ENCODE assay signal across 1 cellular context in the genomic region with DNA sequence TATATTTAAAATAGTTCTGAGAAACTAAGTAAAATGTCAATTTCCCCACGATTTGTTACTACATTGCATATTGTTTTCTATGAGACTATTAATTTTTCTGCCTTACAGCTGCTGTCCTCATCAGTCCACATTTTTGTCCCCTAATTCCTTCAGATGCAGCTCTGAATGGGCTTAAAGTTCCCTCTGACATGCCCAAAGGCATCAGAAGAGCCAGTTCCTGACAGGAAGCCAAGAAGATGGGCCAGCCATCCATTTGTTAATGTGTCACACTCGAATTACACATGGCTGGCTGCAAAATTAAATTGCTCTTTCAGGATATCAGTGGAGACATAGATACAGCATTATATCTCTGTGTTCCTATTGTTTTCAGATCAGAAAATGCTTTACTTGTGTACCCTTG.
TF ChIP-seq lines count a peak whose summit lies in the region.

No MANE protein-coding gene starts in this region.

TF ChIP-seq in GM23338, 12 proteins besides CTCF, POLR2A, EP300 and RAD21 (continued from another document):
- TF ChIP-seq, protein P1, sequence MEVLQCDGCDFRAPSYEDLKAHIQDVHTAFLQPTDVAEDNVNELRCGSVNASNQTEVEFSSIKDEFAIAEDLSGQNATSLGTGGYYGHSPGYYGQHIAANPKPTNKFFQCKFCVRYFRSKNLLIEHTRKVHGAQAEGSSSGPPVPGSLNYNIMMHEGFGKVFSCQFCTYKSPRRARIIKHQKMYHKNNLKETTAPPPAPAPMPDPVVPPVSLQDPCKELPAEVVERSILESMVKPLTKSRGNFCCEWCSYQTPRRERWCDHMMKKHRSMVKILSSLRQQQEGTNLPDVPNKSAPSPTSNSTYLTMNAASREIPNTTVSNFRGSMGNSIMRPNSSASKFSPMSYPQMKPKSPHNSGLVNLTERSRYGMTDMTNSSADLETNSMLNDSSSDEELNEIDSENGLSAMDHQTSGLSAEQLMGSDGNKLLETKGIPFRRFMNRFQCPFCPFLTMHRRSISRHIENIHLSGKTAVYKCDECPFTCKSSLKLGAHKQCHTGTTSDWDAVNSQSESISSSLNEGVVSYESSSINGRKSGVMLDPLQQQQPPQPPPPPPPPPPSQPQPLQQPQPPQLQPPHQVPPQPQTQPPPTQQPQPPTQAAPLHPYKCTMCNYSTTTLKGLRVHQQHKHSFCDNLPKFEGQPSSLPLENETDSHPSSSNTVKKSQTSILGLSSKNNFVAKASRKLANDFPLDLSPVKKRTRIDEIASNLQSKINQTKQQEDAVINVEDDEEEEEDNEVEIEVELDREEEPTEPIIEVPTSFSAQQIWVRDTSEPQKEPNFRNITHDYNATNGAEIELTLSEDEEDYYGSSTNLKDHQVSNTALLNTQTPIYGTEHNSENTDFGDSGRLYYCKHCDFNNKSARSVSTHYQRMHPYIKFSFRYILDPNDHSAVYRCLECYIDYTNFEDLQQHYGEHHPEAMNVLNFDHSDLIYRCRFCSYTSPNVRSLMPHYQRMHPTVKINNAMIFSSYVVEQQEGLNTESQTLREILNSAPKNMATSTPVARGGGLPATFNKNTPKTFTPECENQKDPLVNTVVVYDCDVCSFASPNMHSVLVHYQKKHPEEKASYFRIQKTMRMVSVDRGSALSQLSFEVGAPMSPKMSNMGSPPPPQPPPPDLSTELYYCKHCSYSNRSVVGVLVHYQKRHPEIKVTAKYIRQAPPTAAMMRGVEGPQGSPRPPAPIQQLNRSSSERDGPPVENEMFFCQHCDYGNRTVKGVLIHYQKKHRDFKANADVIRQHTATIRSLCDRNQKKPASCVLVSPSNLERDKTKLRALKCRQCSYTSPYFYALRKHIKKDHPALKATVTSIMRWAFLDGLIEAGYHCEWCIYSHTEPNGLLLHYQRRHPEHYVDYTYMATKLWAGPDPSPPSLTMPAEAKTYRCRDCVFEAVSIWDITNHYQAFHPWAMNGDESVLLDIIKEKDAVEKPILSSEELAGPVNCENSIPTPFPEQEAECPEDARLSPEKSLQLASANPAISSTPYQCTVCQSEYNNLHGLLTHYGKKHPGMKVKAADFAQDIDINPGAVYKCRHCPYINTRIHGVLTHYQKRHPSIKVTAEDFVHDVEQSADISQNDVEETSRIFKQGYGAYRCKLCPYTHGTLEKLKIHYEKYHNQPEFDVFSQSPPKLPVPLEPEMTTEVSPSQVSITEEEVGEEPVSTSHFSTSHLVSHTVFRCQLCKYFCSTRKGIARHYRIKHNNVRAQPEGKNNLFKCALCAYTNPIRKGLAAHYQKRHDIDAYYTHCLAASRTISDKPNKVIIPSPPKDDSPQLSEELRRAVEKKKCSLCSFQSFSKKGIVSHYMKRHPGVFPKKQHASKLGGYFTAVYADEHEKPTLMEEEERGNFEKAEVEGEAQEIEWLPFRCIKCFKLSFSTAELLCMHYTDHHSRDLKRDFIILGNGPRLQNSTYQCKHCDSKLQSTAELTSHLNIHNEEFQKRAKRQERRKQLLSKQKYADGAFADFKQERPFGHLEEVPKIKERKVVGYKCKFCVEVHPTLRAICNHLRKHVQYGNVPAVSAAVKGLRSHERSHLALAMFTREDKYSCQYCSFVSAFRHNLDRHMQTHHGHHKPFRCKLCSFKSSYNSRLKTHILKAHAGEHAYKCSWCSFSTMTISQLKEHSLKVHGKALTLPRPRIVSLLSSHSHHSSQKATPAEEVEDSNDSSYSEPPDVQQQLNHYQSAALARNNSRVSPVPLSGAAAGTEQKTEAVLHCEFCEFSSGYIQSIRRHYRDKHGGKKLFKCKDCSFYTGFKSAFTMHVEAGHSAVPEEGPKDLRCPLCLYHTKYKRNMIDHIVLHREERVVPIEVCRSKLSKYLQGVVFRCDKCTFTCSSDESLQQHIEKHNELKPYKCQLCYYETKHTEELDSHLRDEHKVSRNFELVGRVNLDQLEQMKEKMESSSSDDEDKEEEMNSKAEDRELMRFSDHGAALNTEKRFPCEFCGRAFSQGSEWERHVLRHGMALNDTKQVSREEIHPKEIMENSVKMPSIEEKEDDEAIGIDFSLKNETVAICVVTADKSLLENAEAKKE (CRISPR knock-in tag; IDR thresholded peaks at IDR 0.05): no peak
- TF ChIP-seq ZNF331 (CRISPR knock-in tag; IDR thresholded peaks at IDR 0.05; ENCODE audit: low read depth) (no peak), NANOG (IDR thresholded peaks at IDR 0.05; ENCODE audit: borderline replicate concordance) (no peak), CREB1 (CRISPR knock-in tag; IDR thresholded peaks at IDR 0.05; ENCODE audit: low read depth) (no peak), JUNB (IDR thresholded peaks at IDR 0.05; ENCODE audit: unreplicated experiment) (no peak), STAT1 (IDR thresholded peaks at IDR 0.05; ENCODE audit: unreplicated experiment) (no peak), EZH2 (IDR thresholded peaks at IDR 0.05; ENCODE audit: low read depth, unreplicated experiment) (no peak)
- TF ChIP-seq, protein P2, sequence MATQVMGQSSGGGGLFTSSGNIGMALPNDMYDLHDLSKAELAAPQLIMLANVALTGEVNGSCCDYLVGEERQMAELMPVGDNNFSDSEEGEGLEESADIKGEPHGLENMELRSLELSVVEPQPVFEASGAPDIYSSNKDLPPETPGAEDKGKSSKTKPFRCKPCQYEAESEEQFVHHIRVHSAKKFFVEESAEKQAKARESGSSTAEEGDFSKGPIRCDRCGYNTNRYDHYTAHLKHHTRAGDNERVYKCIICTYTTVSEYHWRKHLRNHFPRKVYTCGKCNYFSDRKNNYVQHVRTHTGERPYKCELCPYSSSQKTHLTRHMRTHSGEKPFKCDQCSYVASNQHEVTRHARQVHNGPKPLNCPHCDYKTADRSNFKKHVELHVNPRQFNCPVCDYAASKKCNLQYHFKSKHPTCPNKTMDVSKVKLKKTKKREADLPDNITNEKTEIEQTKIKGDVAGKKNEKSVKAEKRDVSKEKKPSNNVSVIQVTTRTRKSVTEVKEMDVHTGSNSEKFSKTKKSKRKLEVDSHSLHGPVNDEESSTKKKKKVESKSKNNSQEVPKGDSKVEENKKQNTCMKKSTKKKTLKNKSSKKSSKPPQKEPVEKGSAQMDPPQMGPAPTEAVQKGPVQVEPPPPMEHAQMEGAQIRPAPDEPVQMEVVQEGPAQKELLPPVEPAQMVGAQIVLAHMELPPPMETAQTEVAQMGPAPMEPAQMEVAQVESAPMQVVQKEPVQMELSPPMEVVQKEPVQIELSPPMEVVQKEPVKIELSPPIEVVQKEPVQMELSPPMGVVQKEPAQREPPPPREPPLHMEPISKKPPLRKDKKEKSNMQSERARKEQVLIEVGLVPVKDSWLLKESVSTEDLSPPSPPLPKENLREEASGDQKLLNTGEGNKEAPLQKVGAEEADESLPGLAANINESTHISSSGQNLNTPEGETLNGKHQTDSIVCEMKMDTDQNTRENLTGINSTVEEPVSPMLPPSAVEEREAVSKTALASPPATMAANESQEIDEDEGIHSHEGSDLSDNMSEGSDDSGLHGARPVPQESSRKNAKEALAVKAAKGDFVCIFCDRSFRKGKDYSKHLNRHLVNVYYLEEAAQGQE (IDR thresholded peaks at IDR 0.05; ENCODE audit: unreplicated experiment): no peak
